13 cellular contexts compared by ENCODE assay signal in genomic region chr12:127389923-127390322, GRCh38.
DNase-seq lines count a peak whose midpoint lies in the region; ATAC-seq and TF ChIP-seq lines count a peak whose summit lies in the region.
"Had no signal": no experiment of that assay in that cellular context is flagged by ENCODE, and none has a peak within 500 bp of the region (broad histone marks: within the 10 kb centered on the region; RNA-seq: fewer than 3 reads in every experiment).

No MANE protein-coding gene starts in this region.

- H3K18ac ChIP-seq in mesendoderm (ENCODE audit: low read length): no peak overlapping the region

- H3K9me3 Mint-ChIP-seq in naive thymus-derived CD4-positive, alpha-beta T cell: peaks cover 0 to 4% (median 0%) of the 10 kb centered on the region in 11 donors

- H3K36me3 ChIP-seq in DND-41 (ENCODE audit: insufficient read depth, low read length) (no peaks in the 10 kb centered on the region), mesendoderm (ENCODE audit: control insufficient read depth, insufficient read depth, low read length) (no peaks in the 10 kb centered on the region)
- H3K36me3 ChIP-seq in naive thymus-derived CD4-positive, alpha-beta T cell (ENCODE audit: control insufficient read depth in 2 of 3, insufficient read depth in 3 of 3, low read length in 3 of 3): no peaks in the 10 kb centered on the region

- H3K27ac ChIP-seq in DND-41 (ENCODE audit: low read length) (no peak overlapping the region), mesendoderm (ENCODE audit: low read depth, low read length) (no peak overlapping the region)
- H3K27ac ChIP-seq in naive thymus-derived CD4-positive, alpha-beta T cell (ENCODE audit: low read depth, low read length): no peak overlapping the region

- H3K4me3 ChIP-seq in DND-41 (ENCODE audit: low read depth in 1 of 2, low read length in 2 of 2): no peak overlapping the region
- H3K4me3 ChIP-seq in cardiac fibroblast (replicated peaks in 1 of 2; ENCODE audit: low read depth in 2 of 2, low read length in 2 of 2): no peak overlapping the region
- no peak overlapping the region for H3K4me3 ChIP-seq in mesendoderm (ENCODE audit: low read length)
- no peak overlapping the region for H3K4me3 ChIP-seq in naive thymus-derived CD4-positive, alpha-beta T cell (ENCODE audit: low read length)

- H2AK5ac ChIP-seq in mesendoderm (ENCODE audit: low read length): no peak overlapping the region

- H3K9me3 ChIP-seq in DND-41 (ENCODE audit: insufficient read depth, low read length, severe bottlenecking): peaks cover 4% of the 10 kb centered on the region
- no peaks in the 10 kb centered on the region for H3K9me3 ChIP-seq in naive thymus-derived CD4-positive, alpha-beta T cell (ENCODE audit: control insufficient read depth in 2 of 3, low read length in 3 of 3)
- H3K9me3 ChIP-seq: Caco-2 had no signal

- no peak overlapping the region for H2BK15ac ChIP-seq in mesendoderm (replicated peaks; ENCODE audit: low read depth)

- no peaks in the 10 kb centered on the region for H3K79me1 ChIP-seq in mesendoderm (ENCODE audit: low read length)

- H4K8ac ChIP-seq in mesendoderm (ENCODE audit: low read depth, low read length): no peak overlapping the region

- POLR2A ChIA-PET in naive thymus-derived CD4-positive, alpha-beta T cell (lab: Charles Lee): no interaction called here

- DNase-seq in DND-41 (peak; percentile 13), M059J (ENCODE audit: low read depth) (peak; percentile 84), cardiac fibroblast (ENCODE audit: low read depth in 2 of 2) (peak; percentile 31 to 75), mesendoderm (peak; percentile 85), HuH-7 (ENCODE audit: low spot score) (no peak), GF-D8 (lab: John Stamatoyannopoulos, UW) (no peak), NCI-H82 treated with DMSO at 0.1 percent for 48 hours (lab: John Stamatoyannopoulos, UW; ENCODE audit: unreplicated experiment) (no peak)
- DNase-seq in naive thymus-derived CD4-positive, alpha-beta T cell: no peak
- DNase-seq: activated CD4-positive, CD25-positive, alpha-beta regulatory T cell; activated naive CD4-positive, alpha-beta T cell; NCI-H187 treated with DMSO at 0.1 percent for 48 hours had no signal

- H2BK5ac ChIP-seq in mesendoderm (ENCODE audit: low read length): no peak overlapping the region

- no peaks in the 10 kb centered on the region for H4K20me1 ChIP-seq in DND-41 (ENCODE audit: insufficient read depth, low read length)

- no peaks in the 10 kb centered on the region for H3K79me2 ChIP-seq in DND-41 (ENCODE audit: insufficient read depth, low read length)
- H3K79me2 ChIP-seq in mesendoderm (ENCODE audit: control insufficient read depth, insufficient read depth, low read length): no peaks in the 10 kb centered on the region

- H3K4me1 ChIP-seq in DND-41 (ENCODE audit: insufficient read depth, low read length): no peaks in the 10 kb centered on the region
- no peaks in the 10 kb centered on the region for H3K4me1 ChIP-seq in mesendoderm (ENCODE audit: control insufficient read depth, low read depth, low read length)
- H3K4me1 ChIP-seq in naive thymus-derived CD4-positive, alpha-beta T cell (ENCODE audit: control insufficient read depth in 2 of 2, insufficient read depth in 2 of 2, low read length in 2 of 2): no peaks in the 10 kb centered on the region
- H3K4me1 ChIP-seq: Caco-2 had no signal

- no peak overlapping the region for H3K27ac Mint-ChIP-seq in naive thymus-derived CD4-positive, alpha-beta T cell

- no peak overlapping the region for H3K4me3 Mint-ChIP-seq in naive thymus-derived CD4-positive, alpha-beta T cell

- H3K27me3 Mint-ChIP-seq in naive thymus-derived CD4-positive, alpha-beta T cell: peaks cover 0 to 11% (median 5%) of the 10 kb centered on the region in 5 donors

- intact Hi-C loops in naive thymus-derived CD4-positive, alpha-beta T cell (cut with micrococcal nuclease): no loop called here

- H2AFZ ChIP-seq in DND-41 (ENCODE audit: low read depth, low read length): no peak overlapping the region

- H3K4me1 Mint-ChIP-seq in naive thymus-derived CD4-positive, alpha-beta T cell: no peaks in the 10 kb centered on the region

- no peak overlapping the region for H3K56ac ChIP-seq in mesendoderm (ENCODE audit: low read length)

- H2BK120ac ChIP-seq in mesendoderm (ENCODE audit: low read depth, low read length): no peak overlapping the region

- no peaks in the 10 kb centered on the region for H3K27me3 ChIP-seq in DND-41 (ENCODE audit: insufficient read depth, low read length, poor library complexity)
- no peaks in the 10 kb centered on the region for H3K27me3 ChIP-seq in mesendoderm (ENCODE audit: insufficient read depth, low read length, poor library complexity)
- no peaks in the 10 kb centered on the region for H3K27me3 ChIP-seq in naive thymus-derived CD4-positive, alpha-beta T cell (ENCODE audit: control insufficient read depth in 2 of 2, insufficient read depth in 2 of 2, low read length in 2 of 2)

- H3K4ac ChIP-seq in mesendoderm (ENCODE audit: low read depth, low read length): no peak overlapping the region

- H3K23ac ChIP-seq in mesendoderm (ENCODE audit: low read length): no peak overlapping the region

- H3K36me3 Mint-ChIP-seq in naive thymus-derived CD4-positive, alpha-beta T cell: no peaks in the 10 kb centered on the region

- H4K5ac ChIP-seq in mesendoderm (ENCODE audit: low read length): no peak overlapping the region

- H3K9ac ChIP-seq in DND-41 (ENCODE audit: low read depth, low read length) (no peak overlapping the region), mesendoderm (ENCODE audit: low read length) (no peak overlapping the region)

- H3K4me2 ChIP-seq in DND-41 (ENCODE audit: insufficient read depth, low read length) (no peak overlapping the region), mesendoderm (ENCODE audit: low read length) (no peak overlapping the region)

- ATAC-seq in DND-41 (ENCODE audit: insufficient read depth, low read depth): no peak
- no peak for ATAC-seq in naive thymus-derived CD4-positive, alpha-beta T cell
- ATAC-seq: left lobe of liver had no signal

- TF ChIP-seq CTCF in DND-41 (IDR thresholded peaks at IDR 0.05; ENCODE audit: borderline replicate concordance, extremely low read depth, low read length, poor library complexity, severe bottlenecking) (no peak), cardiac fibroblast (IDR thresholded peaks at IDR 0.05; ENCODE audit: low read depth, low read length) (no peak)

- CTCF ChIA-PET in naive thymus-derived CD4-positive, alpha-beta T cell (lab: Charles Lee): no interaction called here

- no CpG with 5 or more reads among the region's 2 CpGs for WGBS in mesendoderm (ENCODE audit: extremely low coverage, insufficient coverage, low lambda C conversion rate)

Comparison
In these comparisons a context has a peak if more than half of its experiments do, and no peak if none do; other contexts are left out.
1. DNase-seq: peak in DND-41 (single experiment), M059J (single experiment), cardiac fibroblast (2 of 2) and mesendoderm (single experiment); none in HuH-7 (single experiment), GF-D8 (single experiment), naive thymus-derived CD4-positive, alpha-beta T cell (0 of 9) and NCI-H82 treated with DMSO at 0.1 percent for 48 hours (single experiment).